Comparison of ENCODE assay signal across 1 cellular context in genomic region chr13:48749699-48750473, GRCh38.
TF ChIP-seq lines count a peak whose summit lies in the region.

No MANE protein-coding gene starts in this region.

TF ChIP-seq in GM12878, 131 proteins besides CTCF, POLR2A, EP300 and RAD21 (continued from another document):
- TF ChIP-seq, protein P1, sequence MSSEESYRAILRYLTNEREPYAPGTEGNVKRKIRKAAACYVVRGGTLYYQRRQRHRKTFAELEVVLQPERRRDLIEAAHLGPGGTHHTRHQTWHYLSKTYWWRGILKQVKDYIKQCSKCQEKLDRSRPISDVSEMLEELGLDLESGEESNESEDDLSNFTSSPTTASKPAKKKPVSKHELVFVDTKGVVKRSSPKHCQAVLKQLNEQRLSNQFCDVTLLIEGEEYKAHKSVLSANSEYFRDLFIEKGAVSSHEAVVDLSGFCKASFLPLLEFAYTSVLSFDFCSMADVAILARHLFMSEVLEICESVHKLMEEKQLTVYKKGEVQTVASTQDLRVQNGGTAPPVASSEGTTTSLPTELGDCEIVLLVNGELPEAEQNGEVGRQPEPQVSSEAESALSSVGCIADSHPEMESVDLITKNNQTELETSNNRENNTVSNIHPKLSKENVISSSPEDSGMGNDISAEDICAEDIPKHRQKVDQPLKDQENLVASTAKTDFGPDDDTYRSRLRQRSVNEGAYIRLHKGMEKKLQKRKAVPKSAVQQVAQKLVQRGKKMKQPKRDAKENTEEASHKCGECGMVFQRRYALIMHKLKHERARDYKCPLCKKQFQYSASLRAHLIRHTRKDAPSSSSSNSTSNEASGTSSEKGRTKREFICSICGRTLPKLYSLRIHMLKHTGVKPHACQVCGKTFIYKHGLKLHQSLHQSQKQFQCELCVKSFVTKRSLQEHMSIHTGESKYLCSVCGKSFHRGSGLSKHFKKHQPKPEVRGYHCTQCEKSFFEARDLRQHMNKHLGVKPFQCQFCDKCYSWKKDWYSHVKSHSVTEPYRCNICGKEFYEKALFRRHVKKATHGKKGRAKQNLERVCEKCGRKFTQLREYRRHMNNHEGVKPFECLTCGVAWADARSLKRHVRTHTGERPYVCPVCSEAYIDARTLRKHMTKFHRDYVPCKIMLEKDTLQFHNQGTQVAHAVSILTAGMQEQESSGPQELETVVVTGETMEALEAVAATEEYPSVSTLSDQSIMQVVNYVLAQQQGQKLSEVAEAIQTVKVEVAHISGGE (CRISPR knock-in tag; IDR thresholded peaks at IDR 0.05), result no peak
- TF ChIP-seq PML (IDR thresholded peaks at IDR 0.05; ENCODE audit: low read length) (0 out of 2 replicates have a peak, but pooled peaks have one; percentile 55), IRF5 (IDR thresholded peaks at IDR 0.05; ENCODE audit: borderline replicate concordance) (no peak), SP1 (IDR thresholded peaks at IDR 0.05; ENCODE audit: low read depth, low read length) (no peak), RBBP5 (conservative IDR thresholded peaks at IDR 0.05) (no peak), PBX3 (IDR thresholded peaks at IDR 0.05; ENCODE audit: insufficient replicate concordance, low read depth, low read length) (peak; percentile 28), MEF2A (IDR thresholded peaks at IDR 0.05; ENCODE audit: insufficient read depth, low read depth, low read length) (0 out of 2 replicates have a peak, but pooled peaks have one; percentile 38), RB1 (IDR thresholded peaks at IDR 0.05; ENCODE audit: borderline replicate concordance) (no peak), SMC3 (IDR thresholded peaks at IDR 0.05; ENCODE audit: borderline replicate concordance, low read length) (peak; percentile 58; the same call in 1 of the 2 replicates), NR2C1 (IDR thresholded peaks at IDR 0.05) (no peak), FOXM1 (IDR thresholded peaks at IDR 0.05; ENCODE audit: low read depth, low read length) (peak; percentile 68), RAD51 (IDR thresholded peaks at IDR 0.05) (no peak), NFIC (IDR thresholded peaks at IDR 0.05; ENCODE audit: low read depth, low read length) (peak; percentile 64; the same call in 1 of the 2 replicates), PKNOX1 (IDR thresholded peaks at IDR 0.05) (0 out of 2 replicates have a peak, but pooled peaks have one; percentile 24), CREM (IDR thresholded peaks at IDR 0.05; ENCODE audit: low read depth) (peak; percentile 56; the same call in 1 of the 2 replicates), NR2C2 (IDR thresholded peaks at IDR 0.05; ENCODE audit: borderline replicate concordance, control insufficient read depth, insufficient read length, low read depth) (no peak), IKZF1 (conservative IDR thresholded peaks at IDR 0.05) (peak; percentile 48), PAX5 (IDR thresholded peaks at IDR 0.05; ENCODE audit: borderline replicate concordance, low read depth, low read length) (peak; percentile 61; the same call in 1 of the 2 replicates), ZNF622 (IDR thresholded peaks at IDR 0.05) (no peak), DPF2 (IDR thresholded peaks at IDR 0.05) (peak; percentile 92), NFYA (IDR thresholded peaks at IDR 0.05; ENCODE audit: borderline replicate concordance, low read depth, low read length) (no peak), BMI1 (IDR thresholded peaks at IDR 0.05; ENCODE audit: borderline replicate concordance) (0 out of 2 replicates have a peak, but pooled peaks have one; percentile 47), MLLT1 (IDR thresholded peaks at IDR 0.05) (no peak), EZH2 (IDR thresholded peaks at IDR 0.05; ENCODE audit: borderline replicate concordance, control insufficient read depth, low read depth, low read length) (no peak), JUND (IDR thresholded peaks at IDR 0.05; ENCODE audit: low read depth, low read length) (0 out of 2 replicates have a peak, but pooled peaks have one; percentile 52), EGR1 (IDR thresholded peaks at IDR 0.05; ENCODE audit: borderline replicate concordance in 1 of 2, low read depth in 2 of 2, low read length in 2 of 2) (no peak), RFX5 (IDR thresholded peaks at IDR 0.05; ENCODE audit: low read depth, low read length) (no peak)
- TF ChIP-seq, protein P2, sequence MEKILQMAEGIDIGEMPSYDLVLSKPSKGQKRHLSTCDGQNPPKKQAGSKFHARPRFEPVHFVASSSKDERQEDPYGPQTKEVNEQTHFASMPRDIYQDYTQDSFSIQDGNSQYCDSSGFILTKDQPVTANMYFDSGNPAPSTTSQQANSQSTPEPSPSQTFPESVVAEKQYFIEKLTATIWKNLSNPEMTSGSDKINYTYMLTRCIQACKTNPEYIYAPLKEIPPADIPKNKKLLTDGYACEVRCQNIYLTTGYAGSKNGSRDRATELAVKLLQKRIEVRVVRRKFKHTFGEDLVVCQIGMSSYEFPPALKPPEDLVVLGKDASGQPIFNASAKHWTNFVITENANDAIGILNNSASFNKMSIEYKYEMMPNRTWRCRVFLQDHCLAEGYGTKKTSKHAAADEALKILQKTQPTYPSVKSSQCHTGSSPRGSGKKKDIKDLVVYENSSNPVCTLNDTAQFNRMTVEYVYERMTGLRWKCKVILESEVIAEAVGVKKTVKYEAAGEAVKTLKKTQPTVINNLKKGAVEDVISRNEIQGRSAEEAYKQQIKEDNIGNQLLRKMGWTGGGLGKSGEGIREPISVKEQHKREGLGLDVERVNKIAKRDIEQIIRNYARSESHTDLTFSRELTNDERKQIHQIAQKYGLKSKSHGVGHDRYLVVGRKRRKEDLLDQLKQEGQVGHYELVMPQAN (conservative IDR thresholded peaks at IDR 0.05), result no peak
- TF ChIP-seq, protein P3, sequence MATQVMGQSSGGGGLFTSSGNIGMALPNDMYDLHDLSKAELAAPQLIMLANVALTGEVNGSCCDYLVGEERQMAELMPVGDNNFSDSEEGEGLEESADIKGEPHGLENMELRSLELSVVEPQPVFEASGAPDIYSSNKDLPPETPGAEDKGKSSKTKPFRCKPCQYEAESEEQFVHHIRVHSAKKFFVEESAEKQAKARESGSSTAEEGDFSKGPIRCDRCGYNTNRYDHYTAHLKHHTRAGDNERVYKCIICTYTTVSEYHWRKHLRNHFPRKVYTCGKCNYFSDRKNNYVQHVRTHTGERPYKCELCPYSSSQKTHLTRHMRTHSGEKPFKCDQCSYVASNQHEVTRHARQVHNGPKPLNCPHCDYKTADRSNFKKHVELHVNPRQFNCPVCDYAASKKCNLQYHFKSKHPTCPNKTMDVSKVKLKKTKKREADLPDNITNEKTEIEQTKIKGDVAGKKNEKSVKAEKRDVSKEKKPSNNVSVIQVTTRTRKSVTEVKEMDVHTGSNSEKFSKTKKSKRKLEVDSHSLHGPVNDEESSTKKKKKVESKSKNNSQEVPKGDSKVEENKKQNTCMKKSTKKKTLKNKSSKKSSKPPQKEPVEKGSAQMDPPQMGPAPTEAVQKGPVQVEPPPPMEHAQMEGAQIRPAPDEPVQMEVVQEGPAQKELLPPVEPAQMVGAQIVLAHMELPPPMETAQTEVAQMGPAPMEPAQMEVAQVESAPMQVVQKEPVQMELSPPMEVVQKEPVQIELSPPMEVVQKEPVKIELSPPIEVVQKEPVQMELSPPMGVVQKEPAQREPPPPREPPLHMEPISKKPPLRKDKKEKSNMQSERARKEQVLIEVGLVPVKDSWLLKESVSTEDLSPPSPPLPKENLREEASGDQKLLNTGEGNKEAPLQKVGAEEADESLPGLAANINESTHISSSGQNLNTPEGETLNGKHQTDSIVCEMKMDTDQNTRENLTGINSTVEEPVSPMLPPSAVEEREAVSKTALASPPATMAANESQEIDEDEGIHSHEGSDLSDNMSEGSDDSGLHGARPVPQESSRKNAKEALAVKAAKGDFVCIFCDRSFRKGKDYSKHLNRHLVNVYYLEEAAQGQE (IDR thresholded peaks at IDR 0.05; ENCODE audit: low read depth, low read length), result no peak
